ENCODE assay signal across 24 cellular contexts in the genomic region with DNA sequence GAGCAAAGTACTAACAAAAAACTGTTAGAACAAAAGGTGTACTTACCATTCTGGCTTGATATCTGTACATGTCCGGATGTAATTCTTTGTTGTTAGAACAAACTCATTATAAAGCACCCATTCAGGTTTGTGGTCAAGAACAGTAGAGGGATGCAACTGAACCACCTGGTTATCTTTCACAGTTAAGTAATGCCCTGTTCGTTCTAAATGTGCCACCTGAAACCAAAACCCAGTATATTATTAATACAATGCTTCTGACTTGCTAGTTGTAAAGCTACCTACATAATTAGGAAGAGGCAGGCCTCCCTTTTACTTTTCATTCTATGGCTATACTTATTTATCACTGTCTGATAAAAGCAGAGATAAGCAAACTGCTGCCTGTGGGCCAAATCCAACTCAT. TPM values are rescaled to one million over a fixed set of nuclear protein-coding genes. Genes with fewer than 3 reads are reported as not detected.
DNase-seq lines count a peak whose midpoint lies in the region; ATAC-seq, FAIRE-seq and TF ChIP-seq lines count a peak whose summit lies in the region.
"Had no signal": no experiment of that assay in that cellular context is flagged by ENCODE, and none has a peak within 500 bp of the region (broad histone marks: within the 10 kb centered on the region; RNA-seq: fewer than 3 reads in every experiment).

No MANE protein-coding gene starts in this region.

- no peaks in the 10 kb centered on the region for H3K27me3 Mint-ChIP-seq in activated CD4-positive, alpha-beta T cell treated with anti-CD3 and anti-CD28 coated beads for 36 hours
- no peaks in the 10 kb centered on the region for H3K27me3 Mint-ChIP-seq in activated CD4-positive, alpha-beta T cell treated with anti-CD3 and anti-CD28 coated beads, Interleukin-2, amount 10 ng/mL, durations not matched to agents 7 days and 5 days
- no peaks in the 10 kb centered on the region for H3K27me3 Mint-ChIP-seq in WTC11 (ENCODE audit: low read depth)
- no peaks in the 10 kb centered on the region for H3K27me3 Mint-ChIP-seq in activated T-cell treated with anti-CD3 and anti-CD28 coated beads, Interleukin-2, amount 50 U/mL, for 4 hours (ENCODE audit: low read depth)
- H3K27me3 Mint-ChIP-seq: activated naive CD8-positive, alpha-beta T cell had no signal

- no peak for DNase-seq in activated CD4-positive, alpha-beta T cell treated with anti-CD3 and anti-CD28 coated beads for 36 hours
- no peak for DNase-seq in activated CD4-positive, alpha-beta T cell treated with anti-CD3 and anti-CD28 coated beads, Interleukin-2, amount 10 ng/mL, durations not matched to agents 7 days and 5 days
- DNase-seq in WTC11 (ENCODE audit: low spot score) (no peak), T-helper 9 cell (no peak), pancreas (no peak)
- DNase-seq in activated T-cell treated with anti-CD3 and anti-CD28 coated beads, Interleukin-2, amount 50 U/mL, for 4 hours: no peak
- DNase-seq: 8988T; activated CD4-positive, alpha-beta T cell treated with anti-CD3 and anti-CD28 coated beads, Interleukin-2, amount 50 U/mL, for 48 hours; activated T-cell treated with anti-CD3 and anti-CD28 coated beads, Interleukin-2, amount 50 U/mL, for 1 hour; brain microvascular endothelial cell; Calu3; dorsolateral prefrontal cortex; glutamatergic neuron; immature natural killer cell; Karpas-422; Peyer's patch; right lobe of liver had no signal

- H3K4me1 ChIP-seq in pancreas: no peaks in the 10 kb centered on the region
- H3K4me1 ChIP-seq: Peyer's patch, right lobe of liver had no signal

- H3K9me3 Mint-ChIP-seq in activated CD4-positive, alpha-beta T cell treated with anti-CD3 and anti-CD28 coated beads for 36 hours (ENCODE audit: low read depth): no peaks in the 10 kb centered on the region
- H3K9me3 Mint-ChIP-seq in activated CD4-positive, alpha-beta T cell treated with anti-CD3 and anti-CD28 coated beads, Interleukin-2, amount 10 ng/mL, durations not matched to agents 7 days and 5 days: no peaks in the 10 kb centered on the region
- no peaks in the 10 kb centered on the region for H3K9me3 Mint-ChIP-seq in WTC11
- H3K9me3 Mint-ChIP-seq in activated T-cell treated with anti-CD3 and anti-CD28 coated beads, Interleukin-2, amount 50 U/mL, for 4 hours: no peaks in the 10 kb centered on the region
- H3K9me3 Mint-ChIP-seq: immature natural killer cell had no signal

- POLR2A ChIA-PET in activated CD4-positive, alpha-beta T cell treated with anti-CD3 and anti-CD28 coated beads for 36 hours (lab: Charles Lee): no interaction called here
- POLR2A ChIA-PET in activated CD4-positive, alpha-beta T cell treated with anti-CD3 and anti-CD28 coated beads, Interleukin-2, amount 10 ng/mL, durations not matched to agents 7 days and 5 days (lab: Charles Lee): no interaction called here
- POLR2A ChIA-PET in WTC11 (lab: Charles Lee): no interaction called here

- peak overlapping the region; percentile 29 for H3K27ac Mint-ChIP-seq in activated CD4-positive, alpha-beta T cell treated with anti-CD3 and anti-CD28 coated beads for 36 hours
- H3K27ac Mint-ChIP-seq in activated CD4-positive, alpha-beta T cell treated with anti-CD3 and anti-CD28 coated beads, Interleukin-2, amount 10 ng/mL, durations not matched to agents 7 days and 5 days: no peak overlapping the region
- 0 out of 2 replicates have a peak overlapping the region, but pooled peaks have one; percentile 83 for H3K27ac Mint-ChIP-seq in WTC11
- H3K27ac Mint-ChIP-seq: activated naive CD8-positive, alpha-beta T cell had no signal

- FAIRE-seq in pancreas (lab: Jason Lieb, UNC): no peak
- FAIRE-seq: G401.6, GM12891, GM19239, H1 had no signal

- peaks cover 3% of the 10 kb centered on the region for H3K4me1 Mint-ChIP-seq in activated CD4-positive, alpha-beta T cell treated with anti-CD3 and anti-CD28 coated beads for 36 hours
- no peaks in the 10 kb centered on the region for H3K4me1 Mint-ChIP-seq in activated CD4-positive, alpha-beta T cell treated with anti-CD3 and anti-CD28 coated beads, Interleukin-2, amount 10 ng/mL, durations not matched to agents 7 days and 5 days
- H3K4me1 Mint-ChIP-seq in WTC11: peaks cover 8% of the 10 kb centered on the region
- no peaks in the 10 kb centered on the region for H3K4me1 Mint-ChIP-seq in activated T-cell treated with anti-CD3 and anti-CD28 coated beads, Interleukin-2, amount 50 U/mL, for 4 hours (ENCODE audit: low read depth)

- H3K4me3 ChIP-seq in pancreas: no peak overlapping the region
- H3K4me3 ChIP-seq: dorsolateral prefrontal cortex, Peyer's patch, right lobe of liver had no signal

- CTCF ChIA-PET in activated CD4-positive, alpha-beta T cell treated with anti-CD3 and anti-CD28 coated beads for 36 hours (lab: Charles Lee): no interaction called here
- CTCF ChIA-PET in activated CD4-positive, alpha-beta T cell treated with anti-CD3 and anti-CD28 coated beads, Interleukin-2, amount 10 ng/mL, durations not matched to agents 7 days and 5 days (lab: Charles Lee): no interaction called here
- CTCF ChIA-PET in WTC11 (lab: Charles Lee): no interaction called here

- ATAC-seq in activated CD4-positive, alpha-beta T cell treated with anti-CD3 and anti-CD28 coated beads for 36 hours: no peak
- ATAC-seq in GM21381 (IDR thresholded peaks at IDR 0.05; ENCODE audit: unreplicated experiment): peak; percentile 62
- peak; percentile 59 for ATAC-seq in HG02981 (IDR thresholded peaks at IDR 0.05; ENCODE audit: unreplicated experiment)
- ATAC-seq in WTC11: no peak
- no peak for ATAC-seq in activated T-cell treated with anti-CD3 and anti-CD28 coated beads, Interleukin-2, amount 50 U/mL, for 4 hours
- ATAC-seq in pancreas: no peak
- ATAC-seq: right lobe of liver had no signal

- no peak overlapping the region for H3K4me3 Mint-ChIP-seq in activated CD4-positive, alpha-beta T cell treated with anti-CD3 and anti-CD28 coated beads for 36 hours
- no peak overlapping the region for H3K4me3 Mint-ChIP-seq in activated CD4-positive, alpha-beta T cell treated with anti-CD3 and anti-CD28 coated beads, Interleukin-2, amount 10 ng/mL, durations not matched to agents 7 days and 5 days
- no peak overlapping the region for H3K4me3 Mint-ChIP-seq in WTC11
- H3K4me3 Mint-ChIP-seq in activated T-cell treated with anti-CD3 and anti-CD28 coated beads, Interleukin-2, amount 50 U/mL, for 4 hours: no peak overlapping the region
- H3K4me3 Mint-ChIP-seq: activated naive CD8-positive, alpha-beta T cell; immature natural killer cell had no signal

- H3K9me3 ChIP-seq in pancreas: no peaks in the 10 kb centered on the region
- H3K9me3 ChIP-seq: Peyer's patch, right lobe of liver had no signal

- TF ChIP-seq CTCF in WTC11 (IDR thresholded peaks at IDR 0.05) (no peak), pancreas (IDR thresholded peaks at IDR 0.05) (no peak)

- intact Hi-C loops in activated CD4-positive, alpha-beta T cell treated with anti-CD3 and anti-CD28 coated beads for 36 hours (cut with DNase I, micrococcal nuclease): no loop called here
- intact Hi-C loops in pancreas (cut with DNase I): no loop called here

- peaks cover 0 to 28% (median 13%) of the 10 kb centered on the region in 3 donors for H3K36me3 ChIP-seq in pancreas

- H3K27me3 ChIP-seq in pancreas: no peaks in the 10 kb centered on the region
- H3K27me3 ChIP-seq: brain microvascular endothelial cell, dorsolateral prefrontal cortex, Peyer's patch, right lobe of liver had no signal

- H3K27ac ChIP-seq in pancreas: no peak overlapping the region
- H3K27ac ChIP-seq: brain microvascular endothelial cell, dorsolateral prefrontal cortex, Peyer's patch, right lobe of liver had no signal

- 73 to 83% methylated on average over 2 of the region's 2 CpGs for WGBS in pancreas, 2 donors

- peaks cover 53% of the 10 kb centered on the region for H3K36me3 Mint-ChIP-seq in activated CD4-positive, alpha-beta T cell treated with anti-CD3 and anti-CD28 coated beads for 36 hours (ENCODE audit: low read depth)
- peaks cover 59% of the 10 kb centered on the region for H3K36me3 Mint-ChIP-seq in activated CD4-positive, alpha-beta T cell treated with anti-CD3 and anti-CD28 coated beads, Interleukin-2, amount 10 ng/mL, durations not matched to agents 7 days and 5 days (ENCODE audit: low read depth)
- peaks cover 84% of the 10 kb centered on the region for H3K36me3 Mint-ChIP-seq in WTC11
- H3K36me3 Mint-ChIP-seq in activated T-cell treated with anti-CD3 and anti-CD28 coated beads, Interleukin-2, amount 50 U/mL, for 4 hours (ENCODE audit: insufficient read depth): peaks cover 46% of the 10 kb centered on the region

TF ChIP-seq in WTC11, 78 proteins besides CTCF, POLR2A, EP300 and RAD21 (continues in another document):
- TF ChIP-seq ZNF423 (CRISPR knock-in tag; IDR thresholded peaks at IDR 0.05) (no peak), JUN (CRISPR knock-in tag; IDR thresholded peaks at IDR 0.05) (no peak)

RNA-seq across cellular contexts. Expression of gene DHX15, which starts 54.8 kb away (rescaled TPM):
- total RNA-seq in activated CD4-positive, alpha-beta T cell treated with anti-CD3 and anti-CD28 coated beads for 36 hours: 100 to 1,000 TPM; 201 to 210 TPM
- total RNA-seq in activated CD4-positive, alpha-beta T cell treated with anti-CD3 and anti-CD28 coated beads, Interleukin-2, amount 10 ng/mL, durations not matched to agents 7 days and 5 days: 100 to 1,000 TPM; 185 to 187 TPM
- total RNA-seq in WTC11 (2021) (210 to 240 TPM (median 213 TPM) in 3 replicates), pancreas (10 to 100 TPM; 32.8 to 61.8 (median 46.0) TPM)
- 100 to 1,000 TPM; 235 to 268 (median 261) TPM for total RNA-seq in activated T-cell treated with anti-CD3 and anti-CD28 coated beads, Interleukin-2, amount 50 U/mL, for 4 hours
- 10 to 100 TPM; 39.0 to 74.6 TPM for polyA plus RNA-seq in pancreas

Comparison
In these comparisons a context has a peak if more than half of its experiments do, and no peak if none do; other contexts are left out.
1. ATAC-seq: peak in GM21381 (single experiment) and HG02981 (single experiment); none in activated CD4-positive, alpha-beta T cell treated with anti-CD3 and anti-CD28 coated beads for 36 hours (single experiment), WTC11 (single experiment), activated T-cell treated with anti-CD3 and anti-CD28 coated beads, Interleukin-2, amount 50 U/mL, for 4 hours (0 of 2) and pancreas (0 of 4).